In the genomic region with DNA sequence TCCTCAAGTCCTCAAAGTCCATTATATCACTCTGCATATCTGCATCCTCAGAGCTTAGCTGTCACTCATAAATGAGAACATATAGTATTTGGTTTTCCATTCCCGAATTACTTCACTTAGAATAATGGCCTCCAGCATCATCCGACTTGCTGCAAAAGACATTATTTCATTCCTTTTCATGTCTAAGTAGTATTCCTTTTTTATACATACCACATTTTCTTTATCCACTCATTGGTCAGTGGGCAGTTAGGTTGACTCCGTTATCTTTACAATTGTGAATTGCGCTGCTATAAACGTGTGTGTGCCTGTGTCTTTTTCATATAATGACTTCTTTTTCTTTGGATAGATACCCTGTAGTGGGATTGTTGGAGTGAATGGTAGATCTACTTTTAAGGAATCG, we compare ENCODE assay signal across 27 cellular contexts.
"Had no signal": no experiment of that assay in that cellular context is flagged by ENCODE, and none has a peak within 500 bp of the region (broad histone marks: within the 10 kb centered on the region; RNA-seq: fewer than 3 reads in every experiment).

No MANE protein-coding gene starts in this region.

- H3K27ac ChIP-seq: neutrophil, pancreas, psoas muscle, right lobe of liver, sigmoid colon, stomach, thoracic aorta, thyroid gland, tibial nerve, upper lobe of left lung, vagina had no signal

- H3K4me1 Mint-ChIP-seq: naive thymus-derived CD8-positive, alpha-beta T cell; nephron progenitor cell; neural crest cell; stimulated activated effector memory CD8-positive, alpha-beta T cell treated with anti-CD3 and anti-CD28 coated beads, Interleukin-12 subunit alpha, Interleukin-12 subunit beta, amount 100 ng/mL, for 72 hours; stimulated activated naive B cell treated with anti-CD40 and anti-IgM and Interleukin-4, amounts not matched to agents 10 μg/mL and 1 μg/mL and 100 μg/mL, for 72 hours had no signal

- H3K9me3 ChIP-seq: neutrophil, pancreas, psoas muscle, right lobe of liver, thoracic aorta, thyroid gland, upper lobe of left lung, vagina had no signal

- H3K4me3 Mint-ChIP-seq: naive thymus-derived CD8-positive, alpha-beta T cell; natural killer cell treated with Interleukin-12 subunit alpha and Interleukin-12 subunit beta and Interleukin-15 and Interleukin-18, amount 100 ng/mL, for 72 hours; nephron progenitor cell; neural crest cell; stimulated activated effector memory CD8-positive, alpha-beta T cell treated with anti-CD3 and anti-CD28 coated beads, Interleukin-12 subunit alpha, Interleukin-12 subunit beta, amount 100 ng/mL, for 72 hours; stimulated activated naive B cell treated with anti-CD40 and anti-IgM and Interleukin-4, amounts not matched to agents 10 μg/mL and 1 μg/mL and 100 μg/mL, for 72 hours; stimulated activated naive CD8-positive, alpha-beta T cell treated with anti-CD3 and anti-CD28 coated beads, Interleukin-15, Interleukin-2, amounts not matched to agents 100 ng/mL and 50 ng/mL, for 24 hours had no signal

- H3K36me3 ChIP-seq: neutrophil, pancreas, right lobe of liver, sigmoid colon, stomach, thoracic aorta, thyroid gland, tibial nerve, upper lobe of left lung, vagina had no signal

- H3K4me1 ChIP-seq: pancreas, psoas muscle, right lobe of liver, sigmoid colon, stomach, thyroid gland, tibial nerve, upper lobe of left lung, vagina had no signal

- ATAC-seq: naive thymus-derived CD8-positive, alpha-beta T cell; natural killer cell treated with Interleukin-12 subunit alpha and Interleukin-12 subunit beta and Interleukin-15 and Interleukin-18, amount 100 ng/mL, for 72 hours; pancreas; psoas muscle; right cardiac atrium; right lobe of liver; stimulated activated effector memory CD8-positive, alpha-beta T cell treated with anti-CD3 and anti-CD28 coated beads, Interleukin-12 subunit alpha, Interleukin-12 subunit beta, amount 100 ng/mL, for 72 hours; stimulated activated naive B cell treated with anti-CD40 and anti-IgM and Interleukin-4, amounts not matched to agents 10 μg/mL and 1 μg/mL and 100 μg/mL, for 72 hours had no signal

- H3K36me3 Mint-ChIP-seq: natural killer cell treated with Interleukin-12 subunit alpha and Interleukin-12 subunit beta and Interleukin-15 and Interleukin-18, amount 100 ng/mL, for 72 hours; stimulated activated effector memory CD8-positive, alpha-beta T cell treated with anti-CD3 and anti-CD28 coated beads, Interleukin-12 subunit alpha, Interleukin-12 subunit beta, amount 100 ng/mL, for 72 hours; stimulated activated naive B cell treated with anti-CD40 and anti-IgM and Interleukin-4, amounts not matched to agents 10 μg/mL and 1 μg/mL and 100 μg/mL, for 72 hours had no signal

- H3K27me3 Mint-ChIP-seq: stimulated activated naive CD8-positive, alpha-beta T cell treated with anti-CD3 and anti-CD28 coated beads, Interleukin-15, Interleukin-2, amounts not matched to agents 100 ng/mL and 50 ng/mL, for 24 hours had no signal

- H3K27ac Mint-ChIP-seq: naive thymus-derived CD8-positive, alpha-beta T cell; natural killer cell treated with Interleukin-12 subunit alpha and Interleukin-12 subunit beta and Interleukin-15 and Interleukin-18, amount 100 ng/mL, for 72 hours; nephron progenitor cell; stimulated activated effector memory CD8-positive, alpha-beta T cell treated with anti-CD3 and anti-CD28 coated beads, Interleukin-12 subunit alpha, Interleukin-12 subunit beta, amount 100 ng/mL, for 72 hours; stimulated activated naive B cell treated with anti-CD40 and anti-IgM and Interleukin-4, amounts not matched to agents 10 μg/mL and 1 μg/mL and 100 μg/mL, for 72 hours; stimulated activated naive CD8-positive, alpha-beta T cell treated with anti-CD3 and anti-CD28 coated beads, Interleukin-15, Interleukin-2, amounts not matched to agents 100 ng/mL and 50 ng/mL, for 24 hours had no signal

- H3K4me3 ChIP-seq: pancreas, psoas muscle, right lobe of liver, sigmoid colon, stomach, thoracic aorta, thyroid gland, tibial nerve, upper lobe of left lung, vagina had no signal

- H3K27me3 ChIP-seq: neutrophil, right lobe of liver, sigmoid colon, stomach, thyroid gland, tibial nerve, upper lobe of left lung, vagina had no signal

- DNase-seq: naive thymus-derived CD8-positive, alpha-beta T cell; nephron progenitor cell; nucleus accumbens; pancreas; psoas muscle; right cardiac atrium; right lobe of liver; sigmoid colon; small intestine; stimulated activated CD4-positive, alpha-beta T cell treated with anti-CD3 and anti-CD28 coated beads, Interleukin-15, amount 100 ng/mL, for 24 hours; stimulated activated CD4-positive, alpha-beta T cell treated with anti-CD3 and anti-CD28 coated beads, Interleukin-2, amount 100 ng/mL, for 24 hours; stimulated activated CD4-positive, alpha-beta T cell treated with anti-CD3 and anti-CD28 coated beads, Interleukin-2, amount 100 ng/mL, for 48 hours; stimulated activated CD4-positive, alpha-beta T cell treated with anti-CD3 and anti-CD28 coated beads, Interleukin-4, amount 100 ng/mL, for 24 hours; stimulated activated naive B cell treated with anti-CD40 and anti-IgM and Interleukin-4, amounts not matched to agents 10 μg/mL and 1 μg/mL and 100 μg/mL, for 72 hours; stimulated activated naive CD4-positive, alpha-beta T cell treated with Interleukin-2 at 50 U/mL for 16 hours; stomach; thyroid gland; trophoblast cell; upper lobe of left lung had no signal
